Comparison of ENCODE assay signal across 8 cellular contexts in genomic region chr22:18023509-18024275, GRCh38. TPM values are rescaled to one million over a fixed set of nuclear protein-coding genes. Genes with fewer than 3 reads are reported as not detected.
DNase-seq lines count a peak whose midpoint lies in the region; ATAC-seq and TF ChIP-seq lines count a peak whose summit lies in the region.

No MANE protein-coding gene starts in this region.

- peaks cover 2% of the 10 kb centered on the region for H3K27me3 Mint-ChIP-seq in Caco-2 (ENCODE audit: insufficient read depth, unreplicated experiment)

- peaks cover 12% of the 10 kb centered on the region; the same call in 1 of the 2 replicates for H3F3A ChIP-seq in PC-9 (ENCODE audit: insufficient read depth, low read depth)

- peak; percentile 92 to 97 (median 96) for ATAC-seq in heart right ventricle
- no peak for ATAC-seq in GM21515 (IDR thresholded peaks at IDR 0.05; ENCODE audit: unreplicated experiment)

- H3K79me2 ChIP-seq in PC-9 (ENCODE audit: low read depth), result no peaks in the 10 kb centered on the region
- H3K79me2 ChIP-seq in osteoblast (ENCODE audit: insufficient read depth, low read length), result peaks cover 3% of the 10 kb centered on the region

- CTCF ChIA-PET in Caco-2 (lab: Charles Lee), result interaction anchor here (0.8 to 1.6 kb wide), 5 partner anchors 10 to 196 kb away, joined by 3 to 9 read pairs (median 3); no protein-coding TSS in a partner anchor
- CTCF ChIA-PET in PC-9 (lab: Charles Lee), result interaction anchor here (0.5 kb wide), 1 partner anchor 238 kb away, joined by 6 read pairs; no protein-coding TSS in a partner anchor

- H3K4me2 ChIP-seq in PC-9 (peak overlapping the region; percentile 93), osteoblast (ENCODE audit: insufficient read depth, low read length) (peak overlapping the region; percentile 100)

- intact Hi-C loops in Caco-2 (cut with micrococcal nuclease; ENCODE audit: unreplicated experiment), result loop anchor here (1.0 to 5.0 kb wide), 4 partner anchors 22 to 193 kb away; partner anchors contain the start of gene PEX26
- intact Hi-C loops in PC-9 (cut with micrococcal nuclease; ENCODE audit: unreplicated experiment), result loop anchor here (1.0 kb wide), 1 partner anchor 53 kb away; no protein-coding TSS in a partner anchor
- intact Hi-C loops in heart right ventricle (cut with DNase I), result loop anchor here in 9 of 10 donors (2.0 to 10.0 kb wide), 11 partner anchors 23 to 199 kb away; partner anchors contain the start of gene PEX26 (in 2 of the 9)

- BruUV-seq in Caco-2 (replicated peaks; lab: Mats Ljungman, UMichigan), result no TSS peak
- no TSS peak for BruUV-seq in PC-9 (replicated peaks; lab: Mats Ljungman, UMichigan)

- no peaks in the 10 kb centered on the region for H3K36me3 Mint-ChIP-seq in Caco-2 (ENCODE audit: insufficient read depth, unreplicated experiment)

- H3K4me3 ChIP-seq in Caco-2 (ENCODE audit: low read depth, low read length) (peak overlapping the region; percentile 55), PC-9 (peak overlapping the region; percentile 71), heart right ventricle (peak overlapping the region; percentile 49 to 85 (median 80)), osteoblast (ENCODE audit: insufficient read depth, low read length) (peak overlapping the region; percentile 76)

- no peaks in the 10 kb centered on the region for H3K36me3 ChIP-seq in Caco-2 (ENCODE audit: control insufficient read depth, insufficient read depth, low read length)
- no peaks in the 10 kb centered on the region for H3K36me3 ChIP-seq in PC-9 (ENCODE audit: low read depth)
- H3K36me3 ChIP-seq in heart right ventricle, result no peaks in the 10 kb centered on the region
- H3K36me3 ChIP-seq in osteoblast (ENCODE audit: insufficient read depth, low read length), result no peaks in the 10 kb centered on the region

- H3K27ac ChIP-seq in PC-9, result no peak overlapping the region
- H3K27ac ChIP-seq in angular gyrus (ENCODE audit: low read depth, low read length), result peak overlapping the region; percentile 91
- peak overlapping the region; percentile 35 to 95 (median 78) for H3K27ac ChIP-seq in heart right ventricle
- peak overlapping the region; percentile 75 for H3K27ac ChIP-seq in osteoblast (ENCODE audit: low read depth, low read length)

- H4K20me1 ChIP-seq in PC-9 (ENCODE audit: insufficient read depth), result no peaks in the 10 kb centered on the region
- no peaks in the 10 kb centered on the region for H4K20me1 ChIP-seq in osteoblast (ENCODE audit: insufficient read depth, low read length)

- DNase-seq in Caco-2 (peak; percentile 52 to 67), HK-2 (ENCODE audit: unreplicated experiment) (peak; percentile 82), PC-9 (peak; percentile 60), heart right ventricle (peak; percentile 74 to 79), osteoblast (ENCODE audit: insufficient read length, low spot score, missing footprints) (peak; percentile 97), NOMO-1 (lab: John Stamatoyannopoulos, UW; ENCODE audit: unreplicated experiment in 2 of 2) (no peak)

- H3K4me1 ChIP-seq in Caco-2 (peaks cover 3% of the 10 kb centered on the region; the same call in 1 of the 2 replicates), PC-9 (replicated peaks; ENCODE audit: insufficient read depth) (peaks cover 5% of the 10 kb centered on the region; the same call in 1 of the 2 replicates), heart right ventricle (peaks cover 0 to 36% (median 17%) of the 10 kb centered on the region in 9 donors), osteoblast (ENCODE audit: insufficient read depth, low read length) (peaks cover 18% of the 10 kb centered on the region)

- POLR2A ChIA-PET in Caco-2 (lab: Charles Lee) (interaction anchor here (0.7 kb wide), 1 partner anchor 38 kb away, joined by 3 read pairs; no protein-coding TSS in a partner anchor), PC-9 (lab: Charles Lee; ENCODE audit: unreplicated experiment) (no interaction called here)

- peak overlapping the region; percentile 93 for H2AFZ ChIP-seq in PC-9
- peak overlapping the region; percentile 89 for H2AFZ ChIP-seq in osteoblast (ENCODE audit: low read length)

- H3K9me3 ChIP-seq in Caco-2 (no peaks in the 10 kb centered on the region), PC-9 (ENCODE audit: insufficient read depth, low read depth) (no peaks in the 10 kb centered on the region), heart right ventricle (no peaks in the 10 kb centered on the region), osteoblast (ENCODE audit: low read depth, low read length) (no peaks in the 10 kb centered on the region)

- H3K27me3 ChIP-seq in Caco-2 (replicated peaks; ENCODE audit: control insufficient read depth, insufficient read depth, low read length), result no peaks in the 10 kb centered on the region
- no peaks in the 10 kb centered on the region for H3K27me3 ChIP-seq in PC-9 (ENCODE audit: insufficient read depth, low read depth)
- peaks cover 0 to 57% (median 0%) of the 10 kb centered on the region in 7 donors for H3K27me3 ChIP-seq in heart right ventricle
- no peaks in the 10 kb centered on the region for H3K27me3 ChIP-seq in osteoblast (ENCODE audit: insufficient read depth, low read length)

- peak overlapping the region; percentile 76 for H3K4me3 Mint-ChIP-seq in Caco-2 (ENCODE audit: unreplicated experiment)

- WGBS in heart right ventricle, 2 donors, result 0 to 1% methylated on average over 47 of the region's 47 CpGs

- H3K9me2 ChIP-seq in PC-9 (ENCODE audit: insufficient read depth), result no peaks in the 10 kb centered on the region

- no peaks in the 10 kb centered on the region for H3K9me3 Mint-ChIP-seq in Caco-2 (ENCODE audit: unreplicated experiment)

- H3K27ac Mint-ChIP-seq in Caco-2 (ENCODE audit: unreplicated experiment), result peak overlapping the region; percentile 21

- H3K4me1 Mint-ChIP-seq in Caco-2 (ENCODE audit: low read depth, unreplicated experiment), result peaks cover 6% of the 10 kb centered on the region

- TF ChIP-seq CTCF in Caco-2 (IDR thresholded peaks at IDR 0.05; ENCODE audit: insufficient read depth in 1 of 2, low read depth in 1 of 2, low read length in 1 of 2, severe bottlenecking in 1 of 2, unreplicated experiment in 1 of 2) (no peak), PC-9 (conservative IDR thresholded peaks at IDR 0.05) (no peak), heart right ventricle (IDR thresholded peaks at IDR 0.05) (peak in 5 of 9 donors; percentile 6 to 36 (median 34)), osteoblast (IDR thresholded peaks at IDR 0.05; ENCODE audit: extremely low read depth, low read depth, low read length) (no peak)

RNA-seq across cellular contexts. Expression of gene MICAL3, which starts 0.7 kb away (rescaled TPM):
- total RNA-seq in Caco-2 (2022), result 65.6 and 74.0 TPM in 2 replicates
- 23.8 and 27.4 TPM in 2 replicates for total RNA-seq in PC-9 (2021)
- total RNA-seq in heart right ventricle, result 100 to 1,000 TPM in 9 of 10 donors, 10 to 100 TPM in 1; 74.7 to 137 (median 112) TPM
- 10 to 100 TPM; 13.2 to 63.1 TPM for polyA plus RNA-seq in heart right ventricle
- 35.1 and 39.5 TPM in 2 replicates for total RNA-seq in osteoblast

RNA-seq across cellular contexts. Expression of gene PEX26, which starts 54.1 kb away (rescaled TPM):
- total RNA-seq in Caco-2 (2022) (37.9 and 40.6 TPM in 2 replicates), PC-9 (2021) (30.0 and 36.2 TPM in 2 replicates), heart right ventricle (10 to 100 TPM; 16.6 to 27.1 (median 21.3) TPM), osteoblast (25.3 and 26.8 TPM in 2 replicates)
- 10 to 100 TPM in 1 of 2 donors, 1 to 10 TPM in 1; 8.3 to 10.7 TPM for polyA plus RNA-seq in heart right ventricle

Comparison
In these comparisons a context has a peak if more than half of its experiments do, and no peak if none do; other contexts are left out.
1. DNase-seq: peak in Caco-2 (2 of 2), HK-2 (single experiment), PC-9 (2 of 2), heart right ventricle (2 of 2) and osteoblast (single experiment); none in NOMO-1 (0 of 2).
2. CTCF ChIP-seq: peak in heart right ventricle (5 of 9); none in Caco-2 (0 of 2), PC-9 (single experiment) and osteoblast (single experiment).
3. Peak in every context shown above with its lines, with median percentiles within 50 percentile points of each other: H3K4me3 ChIP-seq.